Comparison of ENCODE assay signal across 8 cellular contexts in genomic region chr11:65873280-65874156, GRCh38.
DNase-seq lines count a peak whose midpoint lies in the region; ATAC-seq lines count a peak whose summit lies in the region.

No MANE protein-coding gene starts in this region.

- DNase-seq in Ammon's horn (ENCODE audit: low spot score) (peak; percentile 95), NCI-H526 (lab: John Stamatoyannopoulos, UW) (peak; percentile 85 to 97), left kidney (ENCODE audit: low read depth, low spot score) (peak; percentile 97)
- peak; percentile 97 for DNase-seq in activated CD4-positive, alpha-beta T cell treated with anti-CD3 and anti-CD28 coated beads for 48 hours
- DNase-seq in stimulated activated CD4-positive, alpha-beta T cell treated with anti-CD3 and anti-CD28 coated beads, Interleukin-2, amount 100 ng/mL, for 4 hours (ENCODE audit: low read depth) = peak; percentile 93

- peak overlapping the region; percentile 47 for H3K27ac ChIP-seq in cingulate gyrus (ENCODE audit: low read depth, low read length)

- ATAC-seq in GM19324 (IDR thresholded peaks at IDR 0.05; ENCODE audit: low FRiP score, unreplicated experiment) (peak; percentile 81), HG03469 (IDR thresholded peaks at IDR 0.05; ENCODE audit: unreplicated experiment) (peak; percentile 60)

Comparison
In these comparisons a context has a peak if more than half of its experiments do, and no peak if none do; other contexts are left out.
1. Peak in every context shown above with its lines: DNase-seq, ATAC-seq and H3K27ac ChIP-seq.